ENCODE assay signal across 8 cellular contexts in the genomic region with DNA sequence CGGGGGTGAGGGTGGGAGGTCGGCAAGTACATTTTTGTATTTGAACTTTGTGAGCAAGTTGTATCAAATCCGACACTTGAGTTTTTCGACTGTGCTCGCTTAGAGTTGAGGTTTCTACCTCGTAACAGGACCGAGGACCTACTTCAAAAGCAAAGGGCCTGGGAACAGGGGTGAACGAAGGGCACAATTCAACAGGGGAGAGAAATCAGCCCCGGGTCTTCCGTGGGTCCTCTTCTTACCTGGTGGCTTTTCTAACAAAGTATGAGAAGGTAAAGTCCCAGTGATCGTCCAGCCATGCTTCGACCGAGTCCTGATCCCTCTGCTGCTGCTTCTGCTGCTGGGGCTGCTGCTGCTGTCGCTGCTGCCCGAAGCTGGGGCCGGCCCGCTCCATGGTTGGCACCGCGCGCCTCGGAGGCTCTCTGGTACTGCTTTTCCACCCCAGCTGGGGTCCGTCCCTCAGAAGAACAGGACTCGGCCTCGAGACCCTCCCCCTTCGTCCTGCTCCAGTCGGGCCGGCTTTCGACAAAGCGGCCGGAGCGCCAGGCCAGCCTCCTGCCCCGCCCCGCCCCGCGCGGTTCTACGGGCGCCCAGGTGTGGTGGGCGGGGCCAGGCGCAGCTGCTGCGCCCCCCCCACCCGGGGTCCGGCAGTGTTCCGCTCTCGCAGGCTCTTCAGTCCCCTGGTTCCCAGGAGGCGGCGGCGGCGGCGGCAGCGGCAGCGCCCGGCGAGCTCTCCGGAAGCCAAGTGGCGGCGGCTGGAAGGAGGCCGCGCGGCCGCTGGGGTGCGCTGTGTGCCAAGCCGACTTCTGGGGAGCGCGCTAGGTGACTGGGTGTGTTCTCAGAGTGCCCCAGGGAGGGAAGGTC. TPM values are rescaled to one million over a fixed set of nuclear protein-coding genes. Genes with fewer than 3 reads are reported as not detected.
DNase-seq lines count a peak whose midpoint lies in the region; ATAC-seq and TF ChIP-seq lines count a peak whose summit lies in the region.

A gene (minus strand): TSS at position 524 of the 861 bp plus-strand sequence. CDS start 133 bp downstream, at position 391.

- H3K9ac ChIP-seq in endodermal cell (ENCODE audit: extremely low read depth, low read length, poor library complexity, severe bottlenecking) = peak within 1 kb of the TSS; percentile 54

- no peaks in the 10 kb centered on the region for H3K4me1 ChIP-seq in endodermal cell (ENCODE audit: control insufficient read depth, insufficient read depth, low read length)

- peaks cover 5% of the 10 kb centered on the region for H3K4me1 Mint-ChIP-seq in endodermal cell

- TF ChIP-seq CTCF in C4-2B (conservative IDR thresholded peaks at IDR 0.05) (peak; percentile 87), endodermal cell (conservative IDR thresholded peaks at IDR 0.05) (peak; percentile 94)

- peak within 1 kb of the TSS; percentile 84 for H3K4me3 ChIP-seq in endodermal cell (ENCODE audit: low read length)

- peak; percentile 82 for ATAC-seq in GM19438 (IDR thresholded peaks at IDR 0.05; ENCODE audit: low read depth, unreplicated experiment)
- ATAC-seq in HG03521 (IDR thresholded peaks at IDR 0.05; ENCODE audit: unreplicated experiment) = peak; percentile 86

- H3K27me3 ChIP-seq in endodermal cell (ENCODE audit: control insufficient read depth, insufficient read depth, low read length, poor library complexity, severe bottlenecking) = peaks cover 17% of the 10 kb centered on the region

- H3K9me3 ChIP-seq in endodermal cell (ENCODE audit: control insufficient read depth, low read length) = no peaks in the 10 kb centered on the region

- H3K27ac ChIP-seq in C4-2B (no peak within 1 kb of the TSS), endodermal cell (ENCODE audit: low read depth, low read length) (peak within 1 kb of the TSS; percentile 52)

- peak; percentile 83 for DNase-seq in NCI-H82 (lab: John Stamatoyannopoulos, UW)
- peak; percentile 43 to 54 (median 52) for DNase-seq in activated CD8-positive, alpha-beta memory T cell treated with anti-CD3 and anti-CD28 coated beads for 48 hours (ENCODE audit: low read depth in 2 of 3, low spot score in 2 of 3)
- peak; percentile 98 for DNase-seq in endodermal cell
- DNase-seq in mesenteric fat pad (ENCODE audit: low spot score) = peak; percentile 95
- DNase-seq in stimulated activated CD8-positive, alpha-beta memory T cell treated with anti-CD3 and anti-CD28 coated beads, Interleukin-15, amount 100 ng/mL, for 24 hours (ENCODE audit: low read depth) = peak; percentile 58

- peaks cover 2% of the 10 kb centered on the region for H3K36me3 Mint-ChIP-seq in endodermal cell (ENCODE audit: low read depth)

- H3K27me3 Mint-ChIP-seq in endodermal cell (ENCODE audit: insufficient read depth) = peaks cover 15% of the 10 kb centered on the region

- H3K4me3 Mint-ChIP-seq in endodermal cell = peak within 1 kb of the TSS; percentile 95

- H3K27ac Mint-ChIP-seq in endodermal cell = peak within 1 kb of the TSS; percentile 96

- WGBS in endodermal cell (ENCODE audit: insufficient coverage in 1 of 2, insufficient read length in 1 of 2), 2 experiments = 0% methylated on average over 8 to 65 of the region's 65 CpGs

- H3K9me3 Mint-ChIP-seq in endodermal cell = no peaks in the 10 kb centered on the region

- no peaks in the 10 kb centered on the region for H3K36me3 ChIP-seq in endodermal cell (ENCODE audit: control insufficient read depth, insufficient read depth, low read length)

RNA-seq across cellular contexts. Expression of the gene that starts here (rescaled TPM):
- total RNA-seq in endodermal cell = 10 to 100 TPM; 36.3 to 37.8 TPM
- 8.6 TPM for polyA plus RNA-seq in endodermal cell (2013, experiment 1 of 2)
- polyA plus RNA-seq in endodermal cell (2013, experiment 2 of 2) = 7.6 TPM
- total RNA-seq in mesenteric fat pad = 8.3 TPM
